ENCODE assay signal across 8 cellular contexts in the genomic region with DNA sequence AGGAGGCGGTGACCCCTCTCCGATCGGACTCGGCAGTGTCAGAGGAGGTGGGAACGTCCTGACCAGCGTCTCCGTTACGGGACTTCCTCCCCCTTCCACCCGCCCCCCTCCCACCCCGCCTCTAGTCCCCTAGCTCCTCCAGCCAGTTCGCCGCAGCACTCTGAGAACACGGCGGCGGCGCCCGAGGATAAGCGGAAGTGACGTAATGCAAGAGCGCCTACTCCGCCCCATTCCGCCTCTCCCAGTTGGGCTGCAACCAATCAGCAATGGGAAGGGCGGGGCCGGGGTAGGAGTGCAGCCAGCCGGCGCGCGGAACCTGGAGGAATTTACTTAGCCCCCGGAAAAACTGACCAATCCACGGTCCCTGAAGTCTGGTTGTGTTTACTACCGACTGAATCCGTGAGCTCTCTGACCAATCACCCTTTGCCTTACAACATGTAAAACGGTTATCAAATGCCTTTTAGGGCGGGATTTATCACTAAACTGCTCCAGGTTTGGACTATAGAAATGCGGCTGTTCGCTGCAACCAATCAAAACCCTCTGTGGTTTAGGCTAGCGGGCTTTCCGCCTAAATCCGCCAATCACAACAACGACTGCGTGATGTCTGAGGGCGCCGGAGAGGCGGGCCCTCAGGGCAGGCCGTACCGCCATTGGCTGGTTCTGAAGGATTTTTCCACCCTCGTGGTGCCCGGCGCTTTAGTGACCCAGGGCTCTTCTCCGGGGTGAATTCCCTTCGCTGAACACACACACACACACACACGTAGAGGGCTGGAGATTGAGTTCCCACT. TPM values are rescaled to one million over a fixed set of nuclear protein-coding genes. Genes with fewer than 3 reads are reported as not detected.
DNase-seq lines count a peak whose midpoint lies in the region; ATAC-seq, FAIRE-seq and TF ChIP-seq lines count a peak whose summit lies in the region.

A gene with protein sequence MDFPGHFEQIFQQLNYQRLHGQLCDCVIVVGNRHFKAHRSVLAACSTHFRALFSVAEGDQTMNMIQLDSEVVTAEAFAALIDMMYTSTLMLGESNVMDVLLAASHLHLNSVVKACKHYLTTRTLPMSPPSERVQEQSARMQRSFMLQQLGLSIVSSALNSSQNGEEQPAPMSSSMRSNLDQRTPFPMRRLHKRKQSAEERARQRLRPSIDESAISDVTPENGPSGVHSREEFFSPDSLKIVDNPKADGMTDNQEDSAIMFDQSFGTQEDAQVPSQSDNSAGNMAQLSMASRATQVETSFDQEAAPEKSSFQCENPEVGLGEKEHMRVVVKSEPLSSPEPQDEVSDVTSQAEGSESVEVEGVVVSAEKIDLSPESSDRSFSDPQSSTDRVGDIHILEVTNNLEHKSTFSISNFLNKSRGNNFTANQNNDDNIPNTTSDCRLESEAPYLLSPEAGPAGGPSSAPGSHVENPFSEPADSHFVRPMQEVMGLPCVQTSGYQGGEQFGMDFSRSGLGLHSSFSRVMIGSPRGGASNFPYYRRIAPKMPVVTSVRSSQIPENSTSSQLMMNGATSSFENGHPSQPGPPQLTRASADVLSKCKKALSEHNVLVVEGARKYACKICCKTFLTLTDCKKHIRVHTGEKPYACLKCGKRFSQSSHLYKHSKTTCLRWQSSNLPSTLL (minus strand): TSS at position 202 of the 788 bp plus-strand sequence. CDS start 22,899 bp downstream, outside the sequence.

- peak within 1 kb of the TSS; percentile 96 for H3K4me3 Mint-ChIP-seq in T-helper 1 cell treated with Interleukin-12 subunit alpha and Interleukin-12 subunit beta and Interleukin-4 antibody, amounts not matched to agents 30 μg/mL and 1 μg/mL, for 36 hours

- peaks cover 22% of the 10 kb centered on the region for H3K4me1 Mint-ChIP-seq in T-helper 1 cell treated with Interleukin-12 subunit alpha and Interleukin-12 subunit beta and Interleukin-4 antibody, amounts not matched to agents 30 μg/mL and 1 μg/mL, for 36 hours (ENCODE audit: low read depth)

- intact Hi-C loops in left ventricle myocardium superior (cut with micrococcal nuclease): no loop called here
- intact Hi-C loops in prostate gland (cut with DNase I): loop anchor here (10.0 kb wide), 2 partner anchors 51 to 341 kb away; a partner anchor contains a TSS

- peak within 1 kb of the TSS; percentile 98 for H3K27ac Mint-ChIP-seq in T-helper 1 cell treated with Interleukin-12 subunit alpha and Interleukin-12 subunit beta and Interleukin-4 antibody, amounts not matched to agents 30 μg/mL and 1 μg/mL, for 36 hours

- no peaks in the 10 kb centered on the region for H3K27me3 ChIP-seq in prostate gland (replicated peaks; ENCODE audit: insufficient read depth)

- no peaks in the 10 kb centered on the region for H3K9me3 ChIP-seq in prostate gland

- DNase-seq in GM13976 (ENCODE audit: low spot score): peak; percentile 97
- peak; percentile 99 for DNase-seq in NCI-H1694 (lab: John Stamatoyannopoulos, UW)
- DNase-seq in amygdala (lab: John Stamatoyannopoulos, UW): peak; percentile 88 to 100 (median 99)
- DNase-seq in left ventricle myocardium superior: peak; percentile 98
- DNase-seq in prostate gland (ENCODE audit: low spot score): peak; percentile 99
- peak; percentile 100 for DNase-seq in urothelium cell line (ENCODE audit: low spot score)

- peak; percentile 77 for TF ChIP-seq POLR2A in prostate gland (IDR thresholded peaks at IDR 0.05)

- no peak for TF ChIP-seq CTCF in GM13976 (IDR thresholded peaks at IDR 0.05; ENCODE audit: borderline replicate concordance, control extremely low read depth, extremely low read depth, insufficient read depth, missing control alignments)
- no peak for TF ChIP-seq CTCF in prostate gland (IDR thresholded peaks at IDR 0.05)

- WGBS in prostate gland: under 1% methylated on average over 52 of the region's 52 CpGs

- peak within 1 kb of the TSS; percentile 74 to 80 for H3K4me3 ChIP-seq in prostate gland

- peak within 1 kb of the TSS; percentile 97 to 99 for H3K27ac ChIP-seq in prostate gland

- FAIRE-seq in urothelium cell line (lab: Jason Lieb, UNC): peak; percentile 98

- no peaks in the 10 kb centered on the region for H3K36me3 ChIP-seq in prostate gland

- ATAC-seq in HG02884 (IDR thresholded peaks at IDR 0.05; ENCODE audit: unreplicated experiment): peak; percentile 79
- peak; percentile 90 for ATAC-seq in left ventricle myocardium superior

- peaks cover 5% of the 10 kb centered on the region for H3K36me3 Mint-ChIP-seq in T-helper 1 cell treated with Interleukin-12 subunit alpha and Interleukin-12 subunit beta and Interleukin-4 antibody, amounts not matched to agents 30 μg/mL and 1 μg/mL, for 36 hours (ENCODE audit: low read depth)

- in situ Hi-C loops in GM13976 (cut with MboI; ENCODE audit: low sequenced_read_pairs, unreplicated experiment): no loop called here

- no peaks in the 10 kb centered on the region for H3K9me3 Mint-ChIP-seq in T-helper 1 cell treated with Interleukin-12 subunit alpha and Interleukin-12 subunit beta and Interleukin-4 antibody, amounts not matched to agents 30 μg/mL and 1 μg/mL, for 36 hours

- H3K4me1 ChIP-seq in prostate gland (replicated peaks): no peaks in the 10 kb centered on the region

- H3K27me3 Mint-ChIP-seq in T-helper 1 cell treated with Interleukin-12 subunit alpha and Interleukin-12 subunit beta and Interleukin-4 antibody, amounts not matched to agents 30 μg/mL and 1 μg/mL, for 36 hours (ENCODE audit: low read depth): no peaks in the 10 kb centered on the region

RNA-seq across cellular contexts. Expression of the gene that starts here (rescaled TPM):
- total RNA-seq in left ventricle myocardium superior: 5.2 TPM
- total RNA-seq in prostate gland: 10 to 100 TPM; 17.8 to 26.6 TPM

Comparison
In these comparisons a context has a peak if more than half of its experiments do, and no peak if none do; other contexts are left out.
1. Peak in every context shown above with its lines: DNase-seq, ATAC-seq, H3K4me3 ChIP-seq and H3K27ac ChIP-seq.